19 cellular contexts compared by ENCODE assay signal in the genomic region with DNA sequence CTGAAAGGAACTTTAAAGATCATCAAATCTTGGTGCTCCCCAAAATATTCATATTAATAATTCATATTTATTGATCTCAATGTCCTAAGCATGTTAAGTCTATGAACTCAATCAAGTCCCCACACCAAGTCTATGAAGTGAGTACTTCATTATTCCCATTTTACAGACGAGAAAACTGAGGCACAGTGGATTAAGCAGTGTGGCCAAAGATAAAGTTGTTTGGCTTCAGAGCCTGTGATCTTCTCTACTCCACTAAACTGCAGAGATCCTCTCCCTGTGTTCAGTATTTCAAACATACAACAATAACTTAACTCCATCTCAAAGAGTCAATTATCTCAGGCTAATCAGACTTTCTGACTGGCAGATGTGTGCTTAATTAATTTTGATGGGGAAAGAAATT. TPM values are rescaled to one million over a fixed set of nuclear protein-coding genes. Genes with fewer than 3 reads are reported as not detected.
DNase-seq lines count a peak whose midpoint lies in the region; ATAC-seq, FAIRE-seq and TF ChIP-seq lines count a peak whose summit lies in the region.
"Had no signal": no experiment of that assay in that cellular context is flagged by ENCODE, and none has a peak within 500 bp of the region (broad histone marks: within the 10 kb centered on the region; RNA-seq: fewer than 3 reads in every experiment).

No MANE protein-coding gene starts in this region.

- no peak for DNase-seq in A549 (ENCODE audit: low read depth in 1 of 2, low spot score in 1 of 2)
- no peak for DNase-seq in T-helper 17 cell
- DNase-seq in esophagus muscularis mucosa (ENCODE audit: extremely low spot score): no peak
- no peak for DNase-seq in spleen
- DNase-seq in T-cell: no peak
- no peak for DNase-seq in NOMO-1 (lab: John Stamatoyannopoulos, UW; ENCODE audit: unreplicated experiment in 2 of 2)
- DNase-seq: CD8-positive, alpha-beta memory T cell; DMS79; KG1; NCI-H187; NCI-H2107; NCI-H2227 treated with DMSO at 0.1 percent for 48 hours; NCI-H82; SJCRH30 had no signal

- H3K4me1 ChIP-seq in A549 (peaks cover 85% of the 10 kb centered on the region), esophagus muscularis mucosa (peaks cover 56 to 79% (median 67%) of the 10 kb centered on the region in 4 donors), spleen (peaks cover 0 to 60% (median 31%) of the 10 kb centered on the region in 6 donors)

- no peak for TF ChIP-seq EP300 in A549 (IDR thresholded peaks at IDR 0.05)
- TF ChIP-seq EP300 in esophagus muscularis mucosa (IDR thresholded peaks at IDR 0.05): no peak

- H3K4me2 ChIP-seq in A549: peak overlapping the region; percentile 78

- POLR2A ChIA-PET in A549 (lab: Yijun Ruan, JAX) (no interaction called here), T-cell (lab: Charles Lee) (no interaction called here)

- H3K36me3 Mint-ChIP-seq in T-helper 17 cell (ENCODE audit: low read depth) (no peaks in the 10 kb centered on the region), T-cell (no peaks in the 10 kb centered on the region)
- H3K36me3 Mint-ChIP-seq: CD8-positive, alpha-beta memory T cell had no signal

- intact Hi-C loops in esophagus muscularis mucosa (cut with DNase I): no loop called here
- intact Hi-C loops in spleen (cut with DNase I; ENCODE audit: low total_unique reads): no loop called here

- H3K4me3 Mint-ChIP-seq in T-helper 17 cell (no peak overlapping the region), T-cell (no peak overlapping the region)
- H3K4me3 Mint-ChIP-seq: CD8-positive, alpha-beta memory T cell had no signal

- no peak for TF ChIP-seq RAD21 in A549 (conservative IDR thresholded peaks at IDR 0.05 in 1 of 2, IDR thresholded peaks at IDR 0.05 in 1 of 2)

- H3K9me3 ChIP-seq in A549 (no peaks in the 10 kb centered on the region), T-helper 17 cell (ENCODE audit: control insufficient read depth, low read length, poor library complexity, severe bottlenecking) (no peaks in the 10 kb centered on the region), esophagus muscularis mucosa (no peaks in the 10 kb centered on the region), spleen (no peaks in the 10 kb centered on the region)
- H3K9me3 ChIP-seq: BLaER1 treated with 17β-estradiol and CSF1 and Interleukin-3, amounts not matched to agents 10 nM and 100 nM; SJCRH30 had no signal

- H3K27me3 Mint-ChIP-seq in T-helper 17 cell (peaks cover 25% of the 10 kb centered on the region), T-cell (peaks cover 7% of the 10 kb centered on the region in 2 donors)

- H3K27ac Mint-ChIP-seq in T-helper 17 cell (peak overlapping the region; percentile 6), T-cell (no peak overlapping the region)
- H3K27ac Mint-ChIP-seq: CD8-positive, alpha-beta memory T cell had no signal

- H3K27ac ChIP-seq in A549 (peak overlapping the region; percentile 94), esophagus muscularis mucosa (replicated peaks in 1 of 4) (peak overlapping the region; percentile 7 to 85 (median 82)), spleen (peak overlapping the region in 6 of 8 donors; percentile 49 to 83 (median 77))
- H3K27ac ChIP-seq: SJCRH30 had no signal

- H3K4me1 Mint-ChIP-seq in T-helper 17 cell (peaks cover 3% of the 10 kb centered on the region), T-cell (peaks cover 0 to 2% (median 0%) of the 10 kb centered on the region in 3 donors)
- H3K4me1 Mint-ChIP-seq: CD8-positive, alpha-beta memory T cell had no signal

- no peak for TF ChIP-seq CTCF in A549 (IDR thresholded peaks at IDR 0.05)
- TF ChIP-seq CTCF in esophagus muscularis mucosa (IDR thresholded peaks at IDR 0.05): no peak
- no peak for TF ChIP-seq CTCF in spleen (IDR thresholded peaks at IDR 0.05 in 8 of 11, conservative IDR thresholded peaks at IDR 0.05 in 3 of 11)

- H3K4me3 ChIP-seq in A549 (no peak overlapping the region), esophagus muscularis mucosa (no peak overlapping the region), spleen (no peak overlapping the region)
- H3K4me3 ChIP-seq: BLaER1 treated with 17β-estradiol and CSF1 and Interleukin-3, amounts not matched to agents 10 nM and 100 nM; SJCRH30 had no signal

- no peaks in the 10 kb centered on the region for H3K36me3 ChIP-seq in esophagus muscularis mucosa
- H3K36me3 ChIP-seq in spleen: no peaks in the 10 kb centered on the region
- H3K36me3 ChIP-seq: BLaER1 treated with 17β-estradiol and CSF1 and Interleukin-3, amounts not matched to agents 10 nM and 100 nM; SJCRH30 had no signal

- no peak for FAIRE-seq in A549 (lab: Jason Lieb, UNC)
- FAIRE-seq: A204.1, H1 had no signal

- no peaks in the 10 kb centered on the region for H3K27me3 ChIP-seq in esophagus muscularis mucosa
- H3K27me3 ChIP-seq in spleen (replicated peaks in 1 of 7): peaks cover 0 to 4% (median 0%) of the 10 kb centered on the region in 7 donors
- H3K27me3 ChIP-seq: BLaER1 treated with 17β-estradiol and CSF1 and Interleukin-3, amounts not matched to agents 10 nM and 100 nM; SJCRH30 had no signal

- WGBS in A549 (ENCODE audit: missing lambda C conversion rate): 76% methylated on average over 1 of the region's 1 CpG
- WGBS in esophagus muscularis mucosa: 88% methylated on average over 1 of the region's 1 CpG
- WGBS in spleen, 5 donors: 74 to 97% (median 89%) methylated on average over 1 of the region's 1 CpG

- H3K9me3 Mint-ChIP-seq in T-cell: no peaks in the 10 kb centered on the region
- H3K9me3 Mint-ChIP-seq: CD8-positive, alpha-beta memory T cell had no signal

- ATAC-seq in A549 (no peak), T-helper 17 cell (no peak), HG03108 (IDR thresholded peaks at IDR 0.05; ENCODE audit: unreplicated experiment) (no peak), HG02678 (IDR thresholded peaks at IDR 0.05; ENCODE audit: unreplicated experiment) (no peak), T-cell (replicated peaks in 1 of 4) (no peak)

- TF ChIP-seq POLR2A in A549 (IDR thresholded peaks at IDR 0.05; ENCODE audit: low read length) (no peak), esophagus muscularis mucosa (IDR thresholded peaks at IDR 0.05; ENCODE audit: low read depth) (no peak), spleen (IDR thresholded peaks at IDR 0.05) (no peak)

- CTCF ChIA-PET in A549 (lab: Yijun Ruan, JAX) (interaction anchor here (1.2 to 5.0 kb wide), 4 partner anchors 9 to 116 kb away, joined by 3 to 47 read pairs (median 33); no protein-coding TSS in a partner anchor), T-cell (lab: Charles Lee) (no interaction called here)

TF ChIP-seq in A549, 52 proteins besides CTCF, POLR2A, EP300 and RAD21:
- TF ChIP-seq CHD4 (IDR thresholded peaks at IDR 0.05; ENCODE audit: borderline replicate concordance): peak; percentile 78; the same call in 1 of the 2 replicates
- TF ChIP-seq ZFP36 (IDR thresholded peaks at IDR 0.05; ENCODE audit: borderline replicate concordance, partially characterized antibody): no peak
- peak; percentile 97 for TF ChIP-seq HDAC2 (IDR thresholded peaks at IDR 0.05)
- TF ChIP-seq POLR2AphosphoS2 (conservative IDR thresholded peaks at IDR 0.05; ENCODE audit: low read length): no peak
- TF ChIP-seq HOXB5 (CRISPR knock-in tag; IDR thresholded peaks at IDR 0.05): peak; percentile 19; the same call in 1 of the 2 replicates
- TF ChIP-seq FOSB (CRISPR knock-in tag; IDR thresholded peaks at IDR 0.05): 0 out of 2 replicates have a peak, but pooled peaks have one; percentile 13
- TF ChIP-seq KDM1A (IDR thresholded peaks at IDR 0.05; ENCODE audit: low read depth): peak; percentile 91

RNA-seq across cellular contexts. Expression of a gene that starts 29.8 kb away (rescaled TPM):
- polyA plus RNA-seq in A549 (2011; rRNA removed): 2.8 and 3.5 TPM in 2 replicates
- polyA plus RNA-seq in A549 (2012; cell fraction: cytosol; rRNA removed): 2.0 and 3.4 TPM in 2 replicates
- 1.7 and 2.9 TPM in 2 replicates for polyA plus RNA-seq in A549 (2012; cell fraction: nucleus; rRNA removed)
- polyA plus RNA-seq in A549 (2017; fragmentation: RNase III; extraction: RNeasy Plus Mini Kit Qiagen cat#74134 plus additional on column Dnase treatment): 1.6 to 3.4 TPM (median 2.4 TPM) in 3 replicates
- polyA minus RNA-seq in A549 (2011; rRNA and poly(A)+ RNA removed): 4.1 TPM in 2 replicates
- not detected for total RNA-seq in T-helper 17 cell
- 10 to 100 TPM in 1 of 4 donors, 1 to 10 TPM in 3; 2.1 to 13.0 (median 7.9) TPM for total RNA-seq in esophagus muscularis mucosa
- 1 to 10 TPM; 1.1 to 6.0 (median 2.9) TPM for total RNA-seq in spleen
- polyA plus RNA-seq in spleen: 1 to 10 TPM in 1 of 3 donors, under 1 TPM in 2; 0.61 to 1.2 (median 0.83) TPM
- total RNA-seq in T-cell: under 1 TPM in 3 of 5 donors, not detected in 2; 0.23 to 0.35 (median 0.26) TPM
- total RNA-seq: CD8-positive, alpha-beta memory T cell had no signal
- polyA plus RNA-seq: CD8-positive, alpha-beta memory T cell had no signal

RNA-seq across cellular contexts. Expression of a gene that starts 41.8 kb away (rescaled TPM):
- 41.3 and 55.7 TPM in 2 replicates for polyA plus RNA-seq in A549 (2011; rRNA removed)
- polyA plus RNA-seq in A549 (2012; cell fraction: cytosol; rRNA removed): 23.7 and 38.0 TPM in 2 replicates
- 33.1 and 35.8 TPM in 2 replicates for polyA plus RNA-seq in A549 (2012; cell fraction: nucleus; rRNA removed)
- 40.1 to 47.6 TPM (median 46.9 TPM) in 3 replicates for polyA plus RNA-seq in A549 (2017; fragmentation: RNase III; extraction: RNeasy Plus Mini Kit Qiagen cat#74134 plus additional on column Dnase treatment)
- 111 and 126 TPM in 2 replicates for polyA minus RNA-seq in A549 (2011; rRNA and poly(A)+ RNA removed)
- 10 to 100 TPM; 14.9 to 16.0 TPM for total RNA-seq in T-helper 17 cell
- total RNA-seq in esophagus muscularis mucosa: 10 to 100 TPM; 31.6 to 50.7 (median 41.3) TPM
- 10 to 100 TPM; 28.3 to 50.2 (median 40.0) TPM for total RNA-seq in spleen
- polyA plus RNA-seq in spleen: 10 to 100 TPM in 1 of 3 donors, 1 to 10 TPM in 2; 5.3 to 10.9 (median 7.0) TPM
- 10 to 100 TPM; 17.6 to 20.0 (median 18.4) TPM for total RNA-seq in T-cell
